Comparison of ENCODE assay signal across 32 cellular contexts in genomic region chr2:229665158-229665557, GRCh38. TPM values are rescaled to one million over a fixed set of nuclear protein-coding genes. Genes with fewer than 3 reads are reported as not detected.
"Had no signal": no experiment of that assay in that cellular context is flagged by ENCODE, and none has a peak within 500 bp of the region (broad histone marks: within the 10 kb centered on the region; RNA-seq: fewer than 3 reads in every experiment).

No MANE protein-coding gene starts in this region.

- ATAC-seq: activated CD4-positive, alpha-beta T cell treated with anti-CD3 and anti-CD28 coated beads for 36 hours; activated CD8-positive, alpha-beta memory T cell treated with anti-CD3 and anti-CD28 coated beads, Interleukin-2, amount 10 ng/mL, durations not matched to agents 7 days and 5 days; activated CD8-positive, alpha-beta T cell treated with anti-CD3 and anti-CD28 coated beads, Interleukin-2, amount 10 ng/mL, durations not matched to agents 7 days and 5 days; activated naive CD4-positive, alpha-beta T cell treated with anti-CD3 and anti-CD28 coated beads, Interleukin-2, amount 50 U/mL, for 72 hours; gastroesophageal sphincter; T-helper 17 cell had no signal

- H3K4me3 ChIP-seq: ascending aorta, breast epithelium, cardiac muscle cell, esophagus squamous epithelium, gastroesophageal sphincter had no signal

- DNase-seq: activated CD4-positive, alpha-beta memory T cell treated with anti-CD3 and anti-CD28 coated beads for 36 hours; activated CD4-positive, alpha-beta T cell treated with anti-CD3 and anti-CD28 coated beads for 36 hours; activated CD4-positive, alpha-beta T cell treated with anti-CD3 and anti-CD28 coated beads, Interleukin-2, amount 10 ng/mL, durations not matched to agents 24 days and 14 days; activated CD4-positive, CD25-positive, alpha-beta regulatory T cell; activated CD4-positive, CD25-positive, alpha-beta regulatory T cell treated with anti-CD3 and anti-CD28 coated beads, Interleukin-2, amount 50 U/mL, for 72 hours; activated CD8-positive, alpha-beta memory T cell treated with anti-CD3 and anti-CD28 coated beads, Interleukin-2, amount 10 ng/mL, durations not matched to agents 7 days and 5 days; activated CD8-positive, alpha-beta memory T cell treated with anti-CD3 and anti-CD28 coated beads, Interleukin-2, amount 50 U/mL, for 4 hours; activated CD8-positive, alpha-beta T cell treated with anti-CD3 and anti-CD28 coated beads, Interleukin-2, amount 10 ng/mL, durations not matched to agents 7 days and 5 days; activated effector memory CD4-positive, alpha-beta T cell treated with anti-CD3 and anti-CD28 coated beads, Interleukin-2, amount 50 U/mL, for 16 hours; activated naive CD4-positive, alpha-beta T cell treated with anti-CD3 and anti-CD28 coated beads, Interleukin-2, amount 10 ng/mL, durations not matched to agents 7 days and 5 days; activated naive CD8-positive, alpha-beta T cell treated with anti-CD3 and anti-CD28 coated beads, Interleukin-2, amount 10 ng/mL, durations not matched to agents 7 days and 5 days; activated T-cell treated with anti-CD3 and anti-CD28 coated beads, Interleukin-2, amount 50 U/mL, for 1 hour; activated T-cell treated with anti-CD3 and anti-CD28 coated beads, Interleukin-2, amount 50 U/mL, for 48 hours; central memory CD4-positive, alpha-beta T cell; cortex of kidney; dermis blood vessel endothelial cell; effector CD4-positive, alpha-beta T cell; esophagus squamous epithelium; foreskin melanocyte; T-helper 1 cell; T-helper 17 cell; T1000 had no signal

RNA-seq across cellular contexts. Expression of gene DNER, which starts 49.2 kb away (rescaled TPM):
- total RNA-seq: activated CD4-positive, alpha-beta memory T cell treated with anti-CD3 and anti-CD28 coated beads for 36 hours; activated CD4-positive, alpha-beta T cell treated with anti-CD3 and anti-CD28 coated beads for 36 hours; activated CD4-positive, alpha-beta T cell treated with anti-CD3 and anti-CD28 coated beads, Interleukin-2, amount 10 ng/mL, durations not matched to agents 24 days and 14 days; activated CD8-positive, alpha-beta memory T cell treated with anti-CD3 and anti-CD28 coated beads for 36 hours; activated CD8-positive, alpha-beta memory T cell treated with anti-CD3 and anti-CD28 coated beads, Interleukin-2, amount 10 ng/mL, durations not matched to agents 7 days and 5 days; activated CD8-positive, alpha-beta T cell treated with anti-CD3 and anti-CD28 coated beads, Interleukin-2, amount 10 ng/mL, durations not matched to agents 7 days and 5 days; activated naive CD4-positive, alpha-beta T cell treated with anti-CD3 and anti-CD28 coated beads, Interleukin-2, amount 50 U/mL, for 72 hours; activated naive CD8-positive, alpha-beta T cell treated with anti-CD3 and anti-CD28 coated beads, Interleukin-2, amount 10 ng/mL, durations not matched to agents 7 days and 5 days; activated T-helper 1 cell treated with anti-CD3 and anti-CD28 coated beads, Interleukin-12 subunit alpha, Interleukin-12 subunit beta, Interleukin-2, Interleukin-4 antibody, amounts not matched to agents 30 ng/mL and 10 ng/mL and 1 ng/mL, durations not matched to agents 14 hours and 24 hours and 36 hours; activated T-helper 2 cell treated with anti-CD3 and anti-CD28 coated beads, Interferon-gamma antibody, Interleukin-2, Interleukin-4, amounts not matched to agents 10 μg/mL and 5 μg/mL and 100 μg/mL, durations not matched to agents 14 hours and 24 hours and 36 hours; cardiac muscle cell; chondrocyte; dermis blood vessel endothelial cell; endothelial cell of umbilical vein had no signal
